Comparison of ENCODE assay signal across 29 cellular contexts in genomic region chr2:235041221-235041917, GRCh38.
"Had no signal": no experiment of that assay in that cellular context is flagged by ENCODE, and none has a peak within 500 bp of the region (broad histone marks: within the 10 kb centered on the region; RNA-seq: fewer than 3 reads in every experiment).

No MANE protein-coding gene starts in this region.

- ATAC-seq: activated CD8-positive, alpha-beta T cell treated with anti-CD3 and anti-CD28 coated beads, Interleukin-2, amount 10 ng/mL, durations not matched to agents 7 days and 5 days; Panc1; T-helper 17 cell; WTC11 had no signal

- H3K9me3 ChIP-seq: MG63, SJSA1 had no signal

- H3K4me3 ChIP-seq: MG63, SJSA1 had no signal

- H3K27me3 ChIP-seq: brain microvascular endothelial cell, MG63, SJSA1 had no signal

- H3K27ac ChIP-seq: brain microvascular endothelial cell, SJSA1 had no signal

- H3K9me3 Mint-ChIP-seq: activated naive CD4-positive, alpha-beta T cell treated with anti-CD3 and anti-CD28 coated beads for 36 hours; activated naive CD8-positive, alpha-beta T cell treated with anti-CD3 and anti-CD28 coated beads for 36 hours; WTC11 had no signal

- DNase-seq: activated CD4-positive, alpha-beta T cell treated with anti-CD3 and anti-CD28 coated beads for 48 hours; activated CD4-positive, alpha-beta T cell treated with anti-CD3 and anti-CD28 coated beads, Interleukin-2, amount 50 U/mL, for 4 hours; activated CD4-positive, CD25-positive, alpha-beta regulatory T cell treated with anti-CD3 and anti-CD28 coated beads, Interleukin-2, amount 50 U/mL, for 72 hours; activated CD8-positive, alpha-beta memory T cell treated with anti-CD3 and anti-CD28 coated beads, Interleukin-2, amount 50 U/mL, for 48 hours; activated CD8-positive, alpha-beta T cell treated with anti-CD3 and anti-CD28 coated beads, Interleukin-2, amount 10 ng/mL, durations not matched to agents 7 days and 5 days; activated naive CD4-positive, alpha-beta T cell treated with anti-CD3 and anti-CD28 coated beads for 36 hours; activated naive CD8-positive, alpha-beta T cell treated with anti-CD3 and anti-CD28 coated beads for 36 hours; activated T-cell treated with anti-CD3 and anti-CD28 coated beads, Interleukin-2, amount 50 U/mL, for 1 hour; brain microvascular endothelial cell; caudate nucleus; KBM-7; MG63; MV-4-11; NCI-H1092 treated with DMSO at 0.1 percent for 48 hours; NCI-H1417 treated with DMSO at 0.1 percent for 48 hours; NCI-H1694; NCI-H2029; NCI-H2107; NCI-H2171 treated with DMSO at 0.1 percent for 48 hours; NCI-H226; NCI-H526 treated with DMSO at 0.1 percent for 48 hours; NCI-H82; RPMI8226; SHP77; T-helper 17 cell; T-helper 9 cell had no signal

- H3K27ac Mint-ChIP-seq: activated CD8-positive, alpha-beta T cell treated with anti-CD3 and anti-CD28 coated beads, Interleukin-2, amount 10 ng/mL, durations not matched to agents 7 days and 5 days; activated naive CD4-positive, alpha-beta T cell treated with anti-CD3 and anti-CD28 coated beads for 36 hours; activated naive CD8-positive, alpha-beta T cell treated with anti-CD3 and anti-CD28 coated beads for 36 hours; T-helper 17 cell had no signal

- H3K4me3 Mint-ChIP-seq: activated CD8-positive, alpha-beta T cell treated with anti-CD3 and anti-CD28 coated beads, Interleukin-2, amount 10 ng/mL, durations not matched to agents 7 days and 5 days; activated naive CD4-positive, alpha-beta T cell treated with anti-CD3 and anti-CD28 coated beads for 36 hours; activated naive CD8-positive, alpha-beta T cell treated with anti-CD3 and anti-CD28 coated beads for 36 hours; T-helper 17 cell; WTC11 had no signal

- H3K36me3 Mint-ChIP-seq: activated naive CD8-positive, alpha-beta T cell treated with anti-CD3 and anti-CD28 coated beads for 36 hours had no signal
